In the genomic region with DNA sequence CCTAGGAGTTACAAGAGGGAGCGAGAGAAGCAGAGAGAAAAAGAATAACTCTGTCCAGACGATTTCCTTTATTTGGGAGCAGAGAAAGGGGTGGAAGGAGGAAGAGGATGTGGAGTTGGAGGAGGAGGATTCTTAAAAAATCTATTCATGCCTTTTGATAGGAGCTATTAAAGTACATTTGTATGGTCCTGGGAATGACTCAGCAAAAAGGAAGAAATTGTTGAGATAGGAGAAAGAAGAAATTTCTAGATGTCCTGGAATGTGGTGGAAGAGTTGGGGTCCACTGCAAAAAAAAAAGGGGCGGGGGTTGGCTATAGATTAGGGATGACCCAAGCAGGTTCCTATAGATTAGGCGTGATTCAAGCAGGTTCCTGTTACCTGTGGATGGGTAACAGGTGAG, we compare ENCODE assay signal across 3 cellular contexts.
A peak's percentile ranks its signal among the peaks of the same experiment; 100 is the strongest.
TF ChIP-seq lines count a peak whose summit lies in the region.

No MANE protein-coding gene starts in this region.

TF ChIP-seq in A549, 52 proteins besides CTCF, POLR2A, EP300 and RAD21:
- TF ChIP-seq RNF2 (IDR thresholded peaks at IDR 0.05; ENCODE audit: borderline replicate concordance, low read depth) (no peak), CBX2 (IDR thresholded peaks at IDR 0.05; ENCODE audit: borderline replicate concordance, low read depth) (no peak), MAFK (IDR thresholded peaks at IDR 0.05; ENCODE audit: partially characterized antibody) (peak; percentile 72), NFE2L2 (conservative IDR thresholded peaks at IDR 0.05; ENCODE audit: low read length) (peak; percentile 93), SREBF2 (IDR thresholded peaks at IDR 0.05) (no peak), JUNB (IDR thresholded peaks at IDR 0.05) (no peak), FOSL2 (IDR thresholded peaks at IDR 0.05) (no peak), FOSL2 (CRISPR knock-in tag; IDR thresholded peaks at IDR 0.05) (no peak)
- TF ChIP-seq, protein P1, sequence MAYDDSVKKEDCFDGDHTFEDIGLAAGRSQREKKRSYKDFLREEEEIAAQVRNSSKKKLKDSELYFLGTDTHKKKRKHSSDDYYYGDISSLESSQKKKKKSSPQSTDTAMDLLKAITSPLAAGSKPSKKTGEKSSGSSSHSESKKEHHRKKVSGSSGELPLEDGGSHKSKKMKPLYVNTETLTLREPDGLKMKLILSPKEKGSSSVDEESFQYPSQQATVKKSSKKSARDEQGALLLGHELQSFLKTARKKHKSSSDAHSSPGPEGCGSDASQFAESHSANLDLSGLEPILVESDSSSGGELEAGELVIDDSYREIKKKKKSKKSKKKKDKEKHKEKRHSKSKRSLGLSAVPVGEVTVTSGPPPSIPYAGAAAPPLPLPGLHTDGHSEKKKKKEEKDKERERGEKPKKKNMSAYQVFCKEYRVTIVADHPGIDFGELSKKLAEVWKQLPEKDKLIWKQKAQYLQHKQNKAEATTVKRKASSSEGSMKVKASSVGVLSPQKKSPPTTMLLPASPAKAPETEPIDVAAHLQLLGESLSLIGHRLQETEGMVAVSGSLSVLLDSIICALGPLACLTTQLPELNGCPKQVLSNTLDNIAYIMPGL (CRISPR knock-in tag; IDR thresholded peaks at IDR 0.05; ENCODE audit: borderline replicate concordance): no peak

TF ChIP-seq in GM23338, 12 proteins besides CTCF, POLR2A, EP300 and RAD21:
- TF ChIP-seq, protein P2, sequence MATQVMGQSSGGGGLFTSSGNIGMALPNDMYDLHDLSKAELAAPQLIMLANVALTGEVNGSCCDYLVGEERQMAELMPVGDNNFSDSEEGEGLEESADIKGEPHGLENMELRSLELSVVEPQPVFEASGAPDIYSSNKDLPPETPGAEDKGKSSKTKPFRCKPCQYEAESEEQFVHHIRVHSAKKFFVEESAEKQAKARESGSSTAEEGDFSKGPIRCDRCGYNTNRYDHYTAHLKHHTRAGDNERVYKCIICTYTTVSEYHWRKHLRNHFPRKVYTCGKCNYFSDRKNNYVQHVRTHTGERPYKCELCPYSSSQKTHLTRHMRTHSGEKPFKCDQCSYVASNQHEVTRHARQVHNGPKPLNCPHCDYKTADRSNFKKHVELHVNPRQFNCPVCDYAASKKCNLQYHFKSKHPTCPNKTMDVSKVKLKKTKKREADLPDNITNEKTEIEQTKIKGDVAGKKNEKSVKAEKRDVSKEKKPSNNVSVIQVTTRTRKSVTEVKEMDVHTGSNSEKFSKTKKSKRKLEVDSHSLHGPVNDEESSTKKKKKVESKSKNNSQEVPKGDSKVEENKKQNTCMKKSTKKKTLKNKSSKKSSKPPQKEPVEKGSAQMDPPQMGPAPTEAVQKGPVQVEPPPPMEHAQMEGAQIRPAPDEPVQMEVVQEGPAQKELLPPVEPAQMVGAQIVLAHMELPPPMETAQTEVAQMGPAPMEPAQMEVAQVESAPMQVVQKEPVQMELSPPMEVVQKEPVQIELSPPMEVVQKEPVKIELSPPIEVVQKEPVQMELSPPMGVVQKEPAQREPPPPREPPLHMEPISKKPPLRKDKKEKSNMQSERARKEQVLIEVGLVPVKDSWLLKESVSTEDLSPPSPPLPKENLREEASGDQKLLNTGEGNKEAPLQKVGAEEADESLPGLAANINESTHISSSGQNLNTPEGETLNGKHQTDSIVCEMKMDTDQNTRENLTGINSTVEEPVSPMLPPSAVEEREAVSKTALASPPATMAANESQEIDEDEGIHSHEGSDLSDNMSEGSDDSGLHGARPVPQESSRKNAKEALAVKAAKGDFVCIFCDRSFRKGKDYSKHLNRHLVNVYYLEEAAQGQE (IDR thresholded peaks at IDR 0.05; ENCODE audit: unreplicated experiment): no peak

TF ChIP-seq in K562, 482 proteins besides CTCF, POLR2A, EP300 and RAD21:
- no peak for TF ChIP-seq NFXL1 (CRISPR knock-in tag; IDR thresholded peaks at IDR 0.05)
- no peak for TF ChIP-seq ZBTB8A (IDR thresholded peaks at IDR 0.05; ENCODE audit: partially characterized antibody)
- no peak for TF ChIP-seq TEAD1 (CRISPR knock-in tag; IDR thresholded peaks at IDR 0.05)
- peak; percentile 46 for TF ChIP-seq NFE2L1 (tag; IDR thresholded peaks at IDR 0.05; ENCODE audit: borderline replicate concordance, low read depth)
- no peak for TF ChIP-seq FOXP1 (CRISPR knock-in tag; IDR thresholded peaks at IDR 0.05)
- TF ChIP-seq GABPB2 (CRISPR knock-in tag; conservative IDR thresholded peaks at IDR 0.05): no peak
- no peak for TF ChIP-seq NR2C2 (CRISPR knock-in tag; IDR thresholded peaks at IDR 0.05)
- TF ChIP-seq NR2C2 (tag; IDR thresholded peaks at IDR 0.05): no peak
- TF ChIP-seq MAFG (tag; conservative IDR thresholded peaks at IDR 0.05): peak; percentile 74
- TF ChIP-seq HNRNPK (IDR thresholded peaks at IDR 0.05; ENCODE audit: low read depth, low read length, poor library complexity, severe bottlenecking): no peak
- TF ChIP-seq MAFF (IDR thresholded peaks at IDR 0.05; ENCODE audit: low read length): peak; percentile 64
- TF ChIP-seq, protein P3, sequence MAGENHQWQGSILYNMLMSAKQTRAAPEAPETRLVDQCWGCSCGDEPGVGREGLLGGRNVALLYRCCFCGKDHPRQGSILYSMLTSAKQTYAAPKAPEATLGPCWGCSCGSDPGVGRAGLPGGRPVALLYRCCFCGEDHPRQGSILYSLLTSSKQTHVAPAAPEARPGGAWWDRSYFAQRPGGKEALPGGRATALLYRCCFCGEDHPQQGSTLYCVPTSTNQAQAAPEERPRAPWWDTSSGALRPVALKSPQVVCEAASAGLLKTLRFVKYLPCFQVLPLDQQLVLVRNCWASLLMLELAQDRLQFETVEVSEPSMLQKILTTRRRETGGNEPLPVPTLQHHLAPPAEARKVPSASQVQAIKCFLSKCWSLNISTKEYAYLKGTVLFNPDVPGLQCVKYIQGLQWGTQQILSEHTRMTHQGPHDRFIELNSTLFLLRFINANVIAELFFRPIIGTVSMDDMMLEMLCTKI (IDR thresholded peaks at IDR 0.05; ENCODE audit: partially characterized antibody): no peak
- TF ChIP-seq BACH1 (tag; IDR thresholded peaks at IDR 0.05): no peak
- TF ChIP-seq PML (IDR thresholded peaks at IDR 0.05; ENCODE audit: low read length): no peak
- peak; percentile 56; the same call in 1 of the 2 replicates for TF ChIP-seq ZNF316 (IDR thresholded peaks at IDR 0.05)
- TF ChIP-seq, protein P4, sequence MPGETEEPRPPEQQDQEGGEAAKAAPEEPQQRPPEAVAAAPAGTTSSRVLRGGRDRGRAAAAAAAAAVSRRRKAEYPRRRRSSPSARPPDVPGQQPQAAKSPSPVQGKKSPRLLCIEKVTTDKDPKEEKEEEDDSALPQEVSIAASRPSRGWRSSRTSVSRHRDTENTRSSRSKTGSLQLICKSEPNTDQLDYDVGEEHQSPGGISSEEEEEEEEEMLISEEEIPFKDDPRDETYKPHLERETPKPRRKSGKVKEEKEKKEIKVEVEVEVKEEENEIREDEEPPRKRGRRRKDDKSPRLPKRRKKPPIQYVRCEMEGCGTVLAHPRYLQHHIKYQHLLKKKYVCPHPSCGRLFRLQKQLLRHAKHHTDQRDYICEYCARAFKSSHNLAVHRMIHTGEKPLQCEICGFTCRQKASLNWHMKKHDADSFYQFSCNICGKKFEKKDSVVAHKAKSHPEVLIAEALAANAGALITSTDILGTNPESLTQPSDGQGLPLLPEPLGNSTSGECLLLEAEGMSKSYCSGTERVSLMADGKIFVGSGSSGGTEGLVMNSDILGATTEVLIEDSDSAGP (CRISPR knock-in tag; IDR thresholded peaks at IDR 0.05): no peak
- TF ChIP-seq DIDO1 (tag; IDR thresholded peaks at IDR 0.05; ENCODE audit: low read depth): no peak
- peak; percentile 65; the same call in 1 of the 2 replicates for TF ChIP-seq MAFK (IDR thresholded peaks at IDR 0.05; ENCODE audit: low read length)
- TF ChIP-seq, protein P5, sequence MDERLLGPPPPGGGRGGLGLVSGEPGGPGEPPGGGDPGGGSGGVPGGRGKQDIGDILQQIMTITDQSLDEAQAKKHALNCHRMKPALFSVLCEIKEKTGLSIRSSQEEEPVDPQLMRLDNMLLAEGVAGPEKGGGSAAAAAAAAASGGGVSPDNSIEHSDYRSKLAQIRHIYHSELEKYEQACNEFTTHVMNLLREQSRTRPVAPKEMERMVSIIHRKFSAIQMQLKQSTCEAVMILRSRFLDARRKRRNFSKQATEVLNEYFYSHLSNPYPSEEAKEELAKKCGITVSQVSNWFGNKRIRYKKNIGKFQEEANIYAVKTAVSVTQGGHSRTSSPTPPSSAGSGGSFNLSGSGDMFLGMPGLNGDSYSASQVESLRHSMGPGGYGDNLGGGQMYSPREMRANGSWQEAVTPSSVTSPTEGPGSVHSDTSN (CRISPR knock-in tag; IDR thresholded peaks at IDR 0.05; ENCODE audit: low read depth): no peak
- TF ChIP-seq, protein P5 (tag; conservative IDR thresholded peaks at IDR 0.05; ENCODE audit: low read depth): no peak
- TF ChIP-seq NFE2 (IDR thresholded peaks at IDR 0.05; ENCODE audit: low read depth): peak; percentile 47
- no peak for TF ChIP-seq ZNF121 (CRISPR knock-in tag; conservative IDR thresholded peaks at IDR 0.05)
- TF ChIP-seq, protein P6, sequence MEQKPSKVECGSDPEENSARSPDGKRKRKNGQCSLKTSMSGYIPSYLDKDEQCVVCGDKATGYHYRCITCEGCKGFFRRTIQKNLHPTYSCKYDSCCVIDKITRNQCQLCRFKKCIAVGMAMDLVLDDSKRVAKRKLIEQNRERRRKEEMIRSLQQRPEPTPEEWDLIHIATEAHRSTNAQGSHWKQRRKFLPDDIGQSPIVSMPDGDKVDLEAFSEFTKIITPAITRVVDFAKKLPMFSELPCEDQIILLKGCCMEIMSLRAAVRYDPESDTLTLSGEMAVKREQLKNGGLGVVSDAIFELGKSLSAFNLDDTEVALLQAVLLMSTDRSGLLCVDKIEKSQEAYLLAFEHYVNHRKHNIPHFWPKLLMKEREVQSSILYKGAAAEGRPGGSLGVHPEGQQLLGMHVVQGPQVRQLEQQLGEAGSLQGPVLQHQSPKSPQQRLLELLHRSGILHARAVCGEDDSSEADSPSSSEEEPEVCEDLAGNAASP (IDR thresholded peaks at IDR 0.05): no peak
- no peak for TF ChIP-seq RBM14 (IDR thresholded peaks at IDR 0.05; ENCODE audit: borderline replicate concordance, insufficient read depth, low read depth, low read length)
- no peak for TF ChIP-seq SRF (CRISPR knock-in tag; IDR thresholded peaks at IDR 0.05)
- TF ChIP-seq PHB2 (IDR thresholded peaks at IDR 0.05; ENCODE audit: low read depth): no peak
- no peak for TF ChIP-seq RBM39 (optimal IDR thresholded peaks at IDR 0.05; ENCODE audit: low read depth, low read length)
- TF ChIP-seq, protein P7, sequence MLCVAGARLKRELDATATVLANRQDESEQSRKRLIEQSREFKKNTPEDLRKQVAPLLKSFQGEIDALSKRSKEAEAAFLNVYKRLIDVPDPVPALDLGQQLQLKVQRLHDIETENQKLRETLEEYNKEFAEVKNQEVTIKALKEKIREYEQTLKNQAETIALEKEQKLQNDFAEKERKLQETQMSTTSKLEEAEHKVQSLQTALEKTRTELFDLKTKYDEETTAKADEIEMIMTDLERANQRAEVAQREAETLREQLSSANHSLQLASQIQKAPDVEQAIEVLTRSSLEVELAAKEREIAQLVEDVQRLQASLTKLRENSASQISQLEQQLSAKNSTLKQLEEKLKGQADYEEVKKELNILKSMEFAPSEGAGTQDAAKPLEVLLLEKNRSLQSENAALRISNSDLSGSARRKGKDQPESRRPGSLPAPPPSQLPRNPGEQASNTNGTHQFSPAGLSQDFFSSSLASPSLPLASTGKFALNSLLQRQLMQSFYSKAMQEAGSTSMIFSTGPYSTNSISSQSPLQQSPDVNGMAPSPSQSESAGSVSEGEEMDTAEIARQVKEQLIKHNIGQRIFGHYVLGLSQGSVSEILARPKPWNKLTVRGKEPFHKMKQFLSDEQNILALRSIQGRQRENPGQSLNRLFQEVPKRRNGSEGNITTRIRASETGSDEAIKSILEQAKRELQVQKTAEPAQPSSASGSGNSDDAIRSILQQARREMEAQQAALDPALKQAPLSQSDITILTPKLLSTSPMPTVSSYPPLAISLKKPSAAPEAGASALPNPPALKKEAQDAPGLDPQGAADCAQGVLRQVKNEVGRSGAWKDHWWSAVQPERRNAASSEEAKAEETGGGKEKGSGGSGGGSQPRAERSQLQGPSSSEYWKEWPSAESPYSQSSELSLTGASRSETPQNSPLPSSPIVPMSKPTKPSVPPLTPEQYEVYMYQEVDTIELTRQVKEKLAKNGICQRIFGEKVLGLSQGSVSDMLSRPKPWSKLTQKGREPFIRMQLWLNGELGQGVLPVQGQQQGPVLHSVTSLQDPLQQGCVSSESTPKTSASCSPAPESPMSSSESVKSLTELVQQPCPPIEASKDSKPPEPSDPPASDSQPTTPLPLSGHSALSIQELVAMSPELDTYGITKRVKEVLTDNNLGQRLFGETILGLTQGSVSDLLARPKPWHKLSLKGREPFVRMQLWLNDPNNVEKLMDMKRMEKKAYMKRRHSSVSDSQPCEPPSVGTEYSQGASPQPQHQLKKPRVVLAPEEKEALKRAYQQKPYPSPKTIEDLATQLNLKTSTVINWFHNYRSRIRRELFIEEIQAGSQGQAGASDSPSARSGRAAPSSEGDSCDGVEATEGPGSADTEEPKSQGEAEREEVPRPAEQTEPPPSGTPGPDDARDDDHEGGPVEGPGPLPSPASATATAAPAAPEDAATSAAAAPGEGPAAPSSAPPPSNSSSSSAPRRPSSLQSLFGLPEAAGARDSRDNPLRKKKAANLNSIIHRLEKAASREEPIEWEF (CRISPR knock-in tag; IDR thresholded peaks at IDR 0.05): no peak
- no peak for TF ChIP-seq ZNF644 (tag; IDR thresholded peaks at IDR 0.05; ENCODE audit: low read depth)
- no peak for TF ChIP-seq HEY1 (CRISPR knock-in tag; IDR thresholded peaks at IDR 0.05; ENCODE audit: borderline replicate concordance)
- no peak for TF ChIP-seq KDM5B (IDR thresholded peaks at IDR 0.05; ENCODE audit: insufficient replicate concordance, low read depth, low read length)
- no peak for TF ChIP-seq CBX5 (IDR thresholded peaks at IDR 0.05; ENCODE audit: borderline replicate concordance, low read depth)
- no peak for TF ChIP-seq TBP (optimal IDR thresholded peaks at IDR 0.05; ENCODE audit: low read depth, low read length)
TF ChIP-seq in K562: peak in this region for 6.
